ENCODE assay signal across 8 cellular contexts in the genomic region with DNA sequence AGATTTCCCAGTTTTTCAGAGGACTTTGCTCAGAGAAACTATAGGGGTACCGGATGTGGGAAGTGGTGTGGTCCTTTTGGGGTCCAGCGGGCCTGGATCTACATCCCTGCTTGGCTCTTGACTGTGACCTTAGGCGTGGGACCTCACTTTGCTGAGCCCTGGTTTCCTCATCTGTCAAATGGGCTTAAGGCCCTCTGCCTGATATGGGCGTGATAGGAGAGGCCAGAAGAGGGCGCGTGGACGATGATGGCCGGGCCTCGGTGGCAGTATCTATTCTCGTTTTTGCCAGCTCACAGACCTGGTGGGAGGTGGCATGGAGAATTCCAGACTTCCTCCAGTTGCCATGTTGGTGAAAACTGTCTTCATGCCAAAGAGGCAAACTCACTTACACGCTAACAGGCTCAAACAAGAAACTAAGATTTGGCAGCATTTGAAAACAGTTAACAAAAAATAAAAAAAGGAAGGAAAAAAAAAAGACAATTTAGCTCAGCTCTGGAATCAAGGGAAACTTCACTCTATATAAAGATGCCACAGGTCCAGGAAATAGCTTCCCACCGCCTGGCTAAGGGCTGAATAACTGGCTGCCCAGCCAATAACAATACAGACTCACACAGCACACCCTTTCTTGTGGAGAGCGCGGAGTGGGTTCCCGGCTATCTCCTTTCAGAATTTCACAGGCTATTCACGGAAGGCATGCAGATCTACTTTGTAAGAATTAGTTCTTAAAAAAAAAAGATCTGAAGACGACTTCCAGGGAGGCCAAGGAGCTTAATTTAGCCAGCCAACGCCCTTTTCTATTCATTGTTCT. TPM values are rescaled to one million over a fixed set of nuclear protein-coding genes. Genes with fewer than 3 reads are reported as not detected.
DNase-seq lines count a peak whose midpoint lies in the region; ATAC-seq and TF ChIP-seq lines count a peak whose summit lies in the region.

No MANE protein-coding gene starts in this region.

- H3K27ac Mint-ChIP-seq in T-helper 2 cell treated with Interferon-gamma antibody and Interleukin-4, amounts not matched to agents 5 μg/mL and 100 μg/mL, for 36 hours = no peak overlapping the region

- H3K79me2 ChIP-seq in hepatocyte = peaks cover 56% of the 10 kb centered on the region

- TF ChIP-seq CTCF in hepatocyte (IDR thresholded peaks at IDR 0.05; ENCODE audit: poor library complexity) = no peak

- no peak for DNase-seq in T-helper 2 cell treated with Interferon-gamma antibody and Interleukin-4, amounts not matched to agents 5 μg/mL and 100 μg/mL, for 36 hours (ENCODE audit: low spot score)
- no peak for DNase-seq in T-helper 2 cell
- DNase-seq in amniotic epithelial cell (ENCODE audit: low read depth) = peak; percentile 69
- peak; percentile 61 for DNase-seq in hepatocyte (ENCODE audit: low spot score)
- peak; percentile 41 for DNase-seq in skeletal muscle cell (ENCODE audit: low read depth)
- no peak for DNase-seq in DMS153 treated with DMSO at 0.1 percent for 48 hours (lab: John Stamatoyannopoulos, UW; ENCODE audit: unreplicated experiment)

- H3K4me3 ChIP-seq in hepatocyte (peak overlapping the region; percentile 90), skeletal muscle cell (ENCODE audit: low read depth, low read length) (peak overlapping the region; percentile 92)

- H4K20me1 ChIP-seq in hepatocyte (ENCODE audit: insufficient read depth, poor library complexity, severe bottlenecking) = peaks cover 35% of the 10 kb centered on the region

- H3K9me2 ChIP-seq in hepatocyte (replicated peaks; ENCODE audit: insufficient read depth) = no peaks in the 10 kb centered on the region

- H3K36me3 Mint-ChIP-seq in T-helper 2 cell treated with Interferon-gamma antibody and Interleukin-4, amounts not matched to agents 5 μg/mL and 100 μg/mL, for 36 hours (ENCODE audit: low read depth) = no peaks in the 10 kb centered on the region

- H3K4me2 ChIP-seq in hepatocyte = peak overlapping the region; percentile 88

- H3K27ac ChIP-seq in hepatocyte = peak overlapping the region; percentile 93

- no peaks in the 10 kb centered on the region for H3K27me3 ChIP-seq in hepatocyte

- peak overlapping the region; percentile 43 for H2AFZ ChIP-seq in hepatocyte

- no peaks in the 10 kb centered on the region for H3K9me3 ChIP-seq in hepatocyte (ENCODE audit: low read depth)

- H3K36me3 ChIP-seq in hepatocyte (replicated peaks; ENCODE audit: insufficient read depth, low read depth) = no peaks in the 10 kb centered on the region

- H3K4me1 ChIP-seq in hepatocyte (ENCODE audit: insufficient read depth) = peaks cover 18% of the 10 kb centered on the region

- H3K9me3 Mint-ChIP-seq in T-helper 2 cell treated with Interferon-gamma antibody and Interleukin-4, amounts not matched to agents 5 μg/mL and 100 μg/mL, for 36 hours = no peaks in the 10 kb centered on the region

- peaks cover 52% of the 10 kb centered on the region for H3K27me3 Mint-ChIP-seq in T-helper 2 cell treated with Interferon-gamma antibody and Interleukin-4, amounts not matched to agents 5 μg/mL and 100 μg/mL, for 36 hours (ENCODE audit: low read depth)

- H3K4me3 Mint-ChIP-seq in T-helper 2 cell treated with Interferon-gamma antibody and Interleukin-4, amounts not matched to agents 5 μg/mL and 100 μg/mL, for 36 hours = peak overlapping the region; percentile 41

- WGBS in hepatocyte (ENCODE audit: low lambda C conversion rate, missing lambda C conversion rate) = 44% methylated on average over 18 of the region's 18 CpGs

- ATAC-seq in HG02885 (IDR thresholded peaks at IDR 0.05; ENCODE audit: poor library complexity, unreplicated experiment) (no peak), HG02870 (IDR thresholded peaks at IDR 0.05; ENCODE audit: unreplicated experiment) (no peak)

- H3K4me1 Mint-ChIP-seq in T-helper 2 cell treated with Interferon-gamma antibody and Interleukin-4, amounts not matched to agents 5 μg/mL and 100 μg/mL, for 36 hours (ENCODE audit: low read depth) = peaks cover 3% of the 10 kb centered on the region

RNA-seq across cellular contexts. Expression of a gene that starts 1.7 kb away (rescaled TPM):
- 23.0 and 28.5 TPM in 2 replicates for total RNA-seq in hepatocyte
- 27.8 and 33.5 TPM in 2 replicates for polyA plus RNA-seq in hepatocyte

Comparison
In these comparisons a context has a peak if more than half of its experiments do, and no peak if none do; other contexts are left out.
1. DNase-seq: peak in amniotic epithelial cell (single experiment), hepatocyte (single experiment) and skeletal muscle cell (single experiment); none in T-helper 2 cell treated with Interferon-gamma antibody and Interleukin-4, amounts not matched to agents 5 μg/mL and 100 μg/mL, for 36 hours (single experiment), T-helper 2 cell (0 of 5) and DMS153 treated with DMSO at 0.1 percent for 48 hours (single experiment).